In the genomic region with DNA sequence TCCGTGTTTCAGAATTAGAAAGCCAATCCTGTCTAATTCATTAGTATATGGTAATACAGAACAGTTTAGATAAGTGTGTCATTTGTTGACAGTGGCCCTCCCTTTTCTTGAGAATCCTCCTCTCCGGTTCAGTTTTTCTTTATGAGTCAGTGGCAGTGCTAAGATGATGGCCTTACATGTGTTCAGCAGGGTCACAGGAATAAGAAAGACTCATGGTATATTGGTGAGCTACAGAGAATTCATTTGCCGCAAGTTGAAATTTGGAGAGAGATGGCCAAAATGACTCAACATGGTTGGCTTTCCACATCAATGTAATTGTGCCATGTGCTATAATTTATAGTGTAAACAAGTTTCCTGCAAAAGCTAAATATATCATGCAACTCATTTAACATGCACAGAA, we compare ENCODE assay signal across 16 cellular contexts.
DNase-seq lines count a peak whose midpoint lies in the region; ATAC-seq and TF ChIP-seq lines count a peak whose summit lies in the region.
"Had no signal": no experiment of that assay in that cellular context is flagged by ENCODE, and none has a peak within 500 bp of the region (broad histone marks: within the 10 kb centered on the region; RNA-seq: fewer than 3 reads in every experiment).

No MANE protein-coding gene starts in this region.

- BruUV-seq in MCF 10A (replicated peaks; lab: Mats Ljungman, UMichigan) (no TSS peak), mammary epithelial cell (replicated peaks; lab: Mats Ljungman, UMichigan) (no TSS peak)

- TF ChIP-seq CTCF in MCF 10A (IDR thresholded peaks at IDR 0.05; ENCODE audit: unreplicated experiment) (no peak), mammary epithelial cell (conservative IDR thresholded peaks at IDR 0.05 in 1 of 2, IDR thresholded peaks at IDR 0.05 in 1 of 2; ENCODE audit: extremely low read depth in 1 of 2, insufficient read depth in 1 of 2, low read depth in 1 of 2, low read length in 2 of 2) (no peak), fibroblast of lung (conservative IDR thresholded peaks at IDR 0.05 in 1 of 2, IDR thresholded peaks at IDR 0.05 in 1 of 2; ENCODE audit: low read depth in 1 of 2, low read length in 2 of 2) (no peak), lower lobe of right lung (IDR thresholded peaks at IDR 0.05) (no peak)

- no peak overlapping the region for H3K9ac ChIP-seq in mammary epithelial cell (ENCODE audit: insufficient read depth, low read length)
- H3K9ac ChIP-seq in fibroblast of lung (ENCODE audit: insufficient read depth, low read length) = no peak overlapping the region

- WGBS in mammary epithelial cell (ENCODE audit: low coverage, missing lambda C conversion rate) = 70% methylated on average over 3 of the region's 3 CpGs

- no peaks in the 10 kb centered on the region for H3K27me3 ChIP-seq in mammary epithelial cell (ENCODE audit: insufficient read depth, low read length)
- H3K27me3 ChIP-seq in fibroblast of lung (ENCODE audit: control insufficient read depth, insufficient read depth, low read length) = no peaks in the 10 kb centered on the region
- H3K27me3 ChIP-seq in lower lobe of right lung (ENCODE audit: low read depth) = no peaks in the 10 kb centered on the region
- no peaks in the 10 kb centered on the region for H3K27me3 ChIP-seq in CD8-positive, alpha-beta memory T cell (ENCODE audit: insufficient read depth, low read length, poor library complexity, severe bottlenecking)

- H4K20me1 ChIP-seq in mammary epithelial cell (ENCODE audit: insufficient read depth, low read length) (no peaks in the 10 kb centered on the region), fibroblast of lung (ENCODE audit: control insufficient read depth, extremely low read depth, insufficient read depth, low read length) (no peaks in the 10 kb centered on the region)

- H3K4me2 ChIP-seq in mammary epithelial cell (ENCODE audit: insufficient read depth, low read depth, low read length) (no peak overlapping the region), fibroblast of lung (ENCODE audit: extremely low read depth, insufficient read depth, low read length) (no peak overlapping the region)
- H3K4me2 ChIP-seq: PC-9 had no signal

- H3K9me3 ChIP-seq in mammary epithelial cell (replicated peaks; ENCODE audit: insufficient read depth, low read length) (no peaks in the 10 kb centered on the region), fibroblast of lung (ENCODE audit: control insufficient read depth, insufficient read depth, low read depth, low read length) (no peaks in the 10 kb centered on the region), lower lobe of right lung (no peaks in the 10 kb centered on the region)
- H3K9me3 ChIP-seq in CD8-positive, alpha-beta memory T cell (ENCODE audit: low read length) = no peaks in the 10 kb centered on the region

- H3K4me3 ChIP-seq in mammary epithelial cell (replicated peaks in 1 of 3; ENCODE audit: insufficient read depth in 1 of 3, low read depth in 2 of 3, low read length in 3 of 3) = no peak overlapping the region
- no peak overlapping the region for H3K4me3 ChIP-seq in fibroblast of lung (replicated peaks in 1 of 4; ENCODE audit: control extremely low read depth in 1 of 4, insufficient read depth in 1 of 4, low read depth in 3 of 4, low read length in 4 of 4)
- H3K4me3 ChIP-seq in lower lobe of right lung = no peak overlapping the region
- no peak overlapping the region for H3K4me3 ChIP-seq in CD8-positive, alpha-beta memory T cell (ENCODE audit: low read length)
- H3K4me3 ChIP-seq: PC-9 had no signal

- H3K4me1 Mint-ChIP-seq in MCF 10A (ENCODE audit: insufficient read depth, unreplicated experiment) = no peaks in the 10 kb centered on the region
- no peaks in the 10 kb centered on the region for H3K4me1 Mint-ChIP-seq in CD8-positive, alpha-beta memory T cell
- H3K4me1 Mint-ChIP-seq: CD4-positive, CD25-positive, alpha-beta regulatory T cell had no signal

- no peaks in the 10 kb centered on the region for H3K36me3 ChIP-seq in mammary epithelial cell (ENCODE audit: insufficient read depth, low read length)
- no peaks in the 10 kb centered on the region for H3K36me3 ChIP-seq in fibroblast of lung (ENCODE audit: control insufficient read depth, insufficient read depth, low read length)
- H3K36me3 ChIP-seq in lower lobe of right lung = no peaks in the 10 kb centered on the region
- H3K36me3 ChIP-seq in CD8-positive, alpha-beta memory T cell (ENCODE audit: insufficient read depth, low read length) = no peaks in the 10 kb centered on the region

- peaks cover 51% of the 10 kb centered on the region for H3K4me1 ChIP-seq in mammary epithelial cell (ENCODE audit: insufficient read depth, low read length)
- peaks cover 5% of the 10 kb centered on the region for H3K4me1 ChIP-seq in fibroblast of lung (ENCODE audit: control insufficient read depth, extremely low read depth, insufficient read depth, low read length)
- H3K4me1 ChIP-seq in lower lobe of right lung = no peaks in the 10 kb centered on the region
- H3K4me1 ChIP-seq in CD8-positive, alpha-beta memory T cell (ENCODE audit: insufficient read depth, low read length) = no peaks in the 10 kb centered on the region

- CTCF ChIA-PET in MCF 10A (lab: Yijun Ruan, JAX) (no interaction called here), mammary epithelial cell (lab: Charles Lee; ENCODE audit: low non-redundant PET) (no interaction called here)
- CTCF ChIA-PET in CD8-positive, alpha-beta memory T cell (lab: Charles Lee) = no interaction called here

- H2AFZ ChIP-seq in mammary epithelial cell (ENCODE audit: low read depth, low read length) (no peak overlapping the region), fibroblast of lung (ENCODE audit: low read length) (no peak overlapping the region)
- H2AFZ ChIP-seq: PC-9 had no signal

- DNase-seq in MCF 10A (ENCODE audit: unreplicated experiment) = peak; percentile 14
- DNase-seq in mammary epithelial cell = no peak
- DNase-seq in M059J (ENCODE audit: low read depth) = peak; percentile 75
- peak; percentile 69 to 85 for DNase-seq in fibroblast of lung (ENCODE audit: low read depth in 2 of 2)
- no peak for DNase-seq in lower lobe of right lung
- DNase-seq in activated CD4-positive, alpha-beta T cell treated with anti-CD3 and anti-CD28 coated beads, Interleukin-2, amount 50 U/mL, for 48 hours = no peak
- DNase-seq in CD8-positive, alpha-beta memory T cell = no peak
- DNase-seq in activated CD8-positive, alpha-beta memory T cell treated with anti-CD3 and anti-CD28 coated beads, Interleukin-2, amount 50 U/mL, for 48 hours = no peak
- DNase-seq: Calu3; CD4-positive, CD25-positive, alpha-beta regulatory T cell; GDM1; HCEC 1CT; NCI-H146; NCI-H446 treated with DMSO at 0.1 percent for 48 hours; NCI-H748 treated with DMSO at 0.1 percent for 48 hours; PC-9 had no signal

- H3K4me3 Mint-ChIP-seq in MCF 10A (ENCODE audit: unreplicated experiment) = no peak overlapping the region
- H3K4me3 Mint-ChIP-seq in CD8-positive, alpha-beta memory T cell = no peak overlapping the region
- H3K4me3 Mint-ChIP-seq: CD4-positive, CD25-positive, alpha-beta regulatory T cell had no signal

- no peaks in the 10 kb centered on the region for H3K9me3 Mint-ChIP-seq in MCF 10A (ENCODE audit: unreplicated experiment)
- H3K9me3 Mint-ChIP-seq in CD8-positive, alpha-beta memory T cell = peaks cover 0 to 1% (median 0%) of the 10 kb centered on the region in 5 donors
- H3K9me3 Mint-ChIP-seq: CD4-positive, CD25-positive, alpha-beta regulatory T cell had no signal

- dilution Hi-C loops in mammary epithelial cell (cut with HindIII; ENCODE audit: low sequenced_read_pairs) = no loop called here

- no peaks in the 10 kb centered on the region for H3K79me2 ChIP-seq in mammary epithelial cell (ENCODE audit: insufficient read depth, low read length)
- H3K79me2 ChIP-seq in fibroblast of lung (ENCODE audit: control insufficient read depth, insufficient read depth, low read length) = no peaks in the 10 kb centered on the region

- intact Hi-C loops in MCF 10A (cut with micrococcal nuclease) (no loop called here), mammary epithelial cell (cut with micrococcal nuclease) (loop anchor here (5.0 kb wide), 1 partner anchor 53 kb away; no protein-coding TSS in a partner anchor), lower lobe of right lung (cut with DNase I) (no loop called here)

- ATAC-seq in lower lobe of right lung = no peak

- H3K27ac Mint-ChIP-seq in MCF 10A (ENCODE audit: low read depth, unreplicated experiment) = no peak overlapping the region
- H3K27ac Mint-ChIP-seq in CD8-positive, alpha-beta memory T cell = no peak overlapping the region
- H3K27ac Mint-ChIP-seq: CD4-positive, CD25-positive, alpha-beta regulatory T cell had no signal

- in situ Hi-C loops in mammary epithelial cell (cut with MboI; ENCODE audit: low sequenced_read_pairs in 2 of 2) = no loop called here

- H3K27ac ChIP-seq in mammary epithelial cell (ENCODE audit: insufficient read depth, low read depth, low read length) (no peak overlapping the region), fibroblast of lung (ENCODE audit: insufficient read depth, low read length) (no peak overlapping the region), lower lobe of right lung (no peak overlapping the region)
- no peak overlapping the region for H3K27ac ChIP-seq in CD8-positive, alpha-beta memory T cell (ENCODE audit: low read depth, low read length)
- H3K27ac ChIP-seq: PC-9 had no signal

- H3K36me3 Mint-ChIP-seq in MCF 10A (ENCODE audit: insufficient read depth, unreplicated experiment) = no peaks in the 10 kb centered on the region
- no peaks in the 10 kb centered on the region for H3K36me3 Mint-ChIP-seq in CD8-positive, alpha-beta memory T cell
- H3K36me3 Mint-ChIP-seq: CD4-positive, CD25-positive, alpha-beta regulatory T cell had no signal

- H3K27me3 Mint-ChIP-seq in MCF 10A (ENCODE audit: insufficient read depth, unreplicated experiment) = no peaks in the 10 kb centered on the region
- peaks cover 0 to 1% of the 10 kb centered on the region in 2 donors for H3K27me3 Mint-ChIP-seq in CD8-positive, alpha-beta memory T cell

- POLR2A ChIA-PET in MCF 10A (lab: Yijun Ruan, JAX) = no interaction called here
- POLR2A ChIA-PET in CD8-positive, alpha-beta memory T cell (lab: Charles Lee) = no interaction called here

Comparison
In these comparisons a context has a peak if more than half of its experiments do, and no peak if none do; other contexts are left out.
1. DNase-seq: peak in MCF 10A (single experiment), M059J (single experiment) and fibroblast of lung (2 of 2); none in mammary epithelial cell (single experiment), lower lobe of right lung (single experiment), activated CD4-positive, alpha-beta T cell treated with anti-CD3 and anti-CD28 coated beads, Interleukin-2, amount 50 U/mL, for 48 hours (0 of 2), CD8-positive, alpha-beta memory T cell (0 of 5) and activated CD8-positive, alpha-beta memory T cell treated with anti-CD3 and anti-CD28 coated beads, Interleukin-2, amount 50 U/mL, for 48 hours (single experiment).